ENCODE assay signal across 9 cellular contexts in the genomic region with DNA sequence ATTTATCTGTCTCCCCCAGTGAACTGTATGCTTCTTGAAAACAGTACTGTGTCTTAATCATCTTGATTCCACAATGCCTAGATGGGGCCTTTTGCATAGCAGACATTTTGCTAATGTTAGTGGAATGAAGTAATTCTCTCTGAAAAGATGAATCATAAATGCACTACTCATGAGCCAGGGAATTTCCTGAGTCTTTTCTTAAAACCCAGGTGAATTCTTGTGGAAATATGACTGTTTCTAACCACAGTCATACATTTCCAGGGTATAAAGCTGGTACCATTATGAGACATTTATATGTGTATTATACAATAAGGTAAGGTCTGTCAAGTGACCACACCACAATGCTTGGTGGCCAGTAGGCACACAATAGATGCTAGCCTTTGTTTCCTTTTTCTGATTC. TPM values are rescaled to one million over a fixed set of nuclear protein-coding genes. Genes with fewer than 3 reads are reported as not detected.
DNase-seq lines count a peak whose midpoint lies in the region; ATAC-seq and TF ChIP-seq lines count a peak whose summit lies in the region.
"Had no signal": no experiment of that assay in that cellular context is flagged by ENCODE, and none has a peak within 500 bp of the region (broad histone marks: within the 10 kb centered on the region; RNA-seq: fewer than 3 reads in every experiment).

No MANE protein-coding gene starts in this region.

- H3K4me1 ChIP-seq in lung (ENCODE audit: control insufficient read depth in 2 of 2, insufficient read depth in 2 of 2, low read length in 2 of 2) = peaks cover 0 to 17% of the 10 kb centered on the region in 2 donors
- no peaks in the 10 kb centered on the region for H3K4me1 ChIP-seq in effector memory CD4-positive, alpha-beta T cell (ENCODE audit: control insufficient read depth, insufficient read depth, low read length, poor library complexity, severe bottlenecking)

- no peaks in the 10 kb centered on the region for H3K27me3 ChIP-seq in lung (ENCODE audit: control insufficient read depth, insufficient read depth)
- no peaks in the 10 kb centered on the region for H3K27me3 ChIP-seq in effector memory CD4-positive, alpha-beta T cell (replicated peaks; ENCODE audit: control insufficient read depth, insufficient read depth, low read length, poor library complexity, severe bottlenecking)

- H3K27ac ChIP-seq in lung (ENCODE audit: low read depth in 1 of 2, low read length in 1 of 2) = peak overlapping the region in 1 of 2 donors; percentile 70
- H3K27ac ChIP-seq in effector memory CD4-positive, alpha-beta T cell (ENCODE audit: insufficient read depth, low read length, poor library complexity, severe bottlenecking) = no peak overlapping the region

- H3K9me3 ChIP-seq in lung (ENCODE audit: control insufficient read depth in 2 of 2, insufficient read depth in 1 of 2, low read length in 1 of 2) = no peaks in the 10 kb centered on the region
- no peaks in the 10 kb centered on the region for H3K9me3 ChIP-seq in effector memory CD4-positive, alpha-beta T cell (ENCODE audit: control insufficient read depth, low read length)

- POLR2A ChIA-PET in GM10248 (lab: Yijun Ruan, JAX) = no interaction called here

- H3K4me3 ChIP-seq in lung = no peak overlapping the region
- H3K4me3 ChIP-seq in effector memory CD4-positive, alpha-beta T cell (ENCODE audit: insufficient read depth, low read depth, low read length, poor library complexity, severe bottlenecking) = no peak overlapping the region

- peaks cover 0 to 5% of the 10 kb centered on the region in 2 donors for H3K36me3 ChIP-seq in lung (ENCODE audit: control insufficient read depth in 2 of 2, insufficient read depth in 2 of 2, low read length in 2 of 2)
- H3K36me3 ChIP-seq in effector memory CD4-positive, alpha-beta T cell (ENCODE audit: control insufficient read depth, insufficient read depth, low read length) = peaks cover 9% of the 10 kb centered on the region

- CTCF ChIA-PET in GM10248 (lab: Yijun Ruan, JAX) = interaction anchor here (0.8 to 4.2 kb wide), 3 partner anchors 11 to 24 kb away, joined by 3 to 31 read pairs (median 4); no protein-coding TSS in a partner anchor

- no peak for TF ChIP-seq CTCF in GM10248 (IDR thresholded peaks at IDR 0.05; ENCODE audit: control extremely low read depth, extremely low read depth, low read depth, missing control alignments)
- TF ChIP-seq CTCF in lung (IDR thresholded peaks at IDR 0.05; ENCODE audit: control extremely low read depth, extremely low read depth) = no peak

- DNase-seq in GM10248 (ENCODE audit: extremely low spot score) (peak; percentile 20), amniotic stem cell (lab: John Stamatoyannopoulos, UW) (peak; percentile 72), lung (ENCODE audit: low spot score) (no peak), UCSD-AML1 (lab: John Stamatoyannopoulos, UW; ENCODE audit: unreplicated experiment) (no peak)
- DNase-seq in activated CD8-positive, alpha-beta memory T cell treated with anti-CD3 and anti-CD28 coated beads, Interleukin-2, amount 50 U/mL, for 4 hours = no peak
- no peak for DNase-seq in effector CD8-positive, alpha-beta T cell (lab: John Stamatoyannopoulos, UW)
- DNase-seq in effector memory CD4-positive, alpha-beta T cell = no peak

- ATAC-seq in HG02759 (IDR thresholded peaks at IDR 0.05; ENCODE audit: unreplicated experiment) = peak; percentile 71
- peak; percentile 49 for ATAC-seq in lung (ENCODE audit: insufficient read depth, low FRiP score)

RNA-seq across cellular contexts. Expression of a gene that starts 5.5 kb away (rescaled TPM):
- total RNA-seq in lung = not detected
- not detected for polyA plus RNA-seq in lung
- polyA plus RNA-seq: IgD-negative memory B cell had no signal

Comparison
In these comparisons a context has a peak if more than half of its experiments do, and no peak if none do; other contexts are left out.
1. DNase-seq: peak in GM10248 (single experiment) and amniotic stem cell (single experiment); none in lung (single experiment), activated CD8-positive, alpha-beta memory T cell treated with anti-CD3 and anti-CD28 coated beads, Interleukin-2, amount 50 U/mL, for 4 hours (single experiment), effector CD8-positive, alpha-beta T cell (single experiment), UCSD-AML1 (single experiment) and effector memory CD4-positive, alpha-beta T cell (0 of 3).